15 cellular contexts compared by ENCODE assay signal in the genomic region with DNA sequence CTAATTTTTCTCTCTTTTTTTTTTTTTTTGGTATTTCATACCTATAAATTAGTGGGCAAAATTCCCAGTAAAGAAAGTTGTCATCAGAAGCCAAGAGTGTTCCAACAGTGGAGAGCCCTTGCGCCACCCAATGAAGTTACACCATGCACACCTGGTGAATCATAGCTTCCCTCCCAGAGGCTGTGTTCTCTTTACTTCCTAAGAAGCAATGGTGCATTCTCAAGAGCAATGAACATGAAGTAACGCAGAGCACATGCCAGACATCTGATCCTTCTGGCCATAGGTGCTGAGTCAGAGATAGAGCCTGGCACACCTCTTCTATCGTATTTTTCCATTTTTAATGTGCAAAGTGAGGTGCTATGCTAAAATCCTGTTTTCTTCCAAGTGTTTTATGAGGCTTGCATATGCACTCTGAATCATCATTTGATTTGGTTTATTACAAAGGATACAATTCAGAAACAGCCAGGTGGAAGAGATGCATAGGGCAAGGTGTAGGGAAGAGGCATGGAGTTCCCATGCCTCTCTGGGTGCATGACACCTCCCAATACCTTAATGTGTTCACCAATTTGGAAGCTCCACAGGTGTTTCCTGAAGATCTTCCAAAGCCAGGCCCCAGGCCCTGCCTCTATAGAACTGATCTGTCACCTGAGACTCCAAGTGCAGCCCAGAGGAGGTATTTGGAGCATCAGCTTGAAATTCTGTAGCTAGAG.
A peak's percentile ranks its signal among the peaks of the same experiment; 100 is the strongest.
DNase-seq lines count a peak whose midpoint lies in the region; ATAC-seq and TF ChIP-seq lines count a peak whose summit lies in the region.
"Had no signal": no experiment of that assay in that cellular context is flagged by ENCODE, and none has a peak within 500 bp of the region (broad histone marks: within the 10 kb centered on the region; RNA-seq: fewer than 3 reads in every experiment).

No MANE protein-coding gene starts in this region.

- peaks cover 4% of the 10 kb centered on the region; the same call in 1 of the 2 replicates for H3K27me3 ChIP-seq in IMR-90 (ENCODE audit: control insufficient read depth, insufficient read depth, low read length)

- H3K9me1 ChIP-seq in IMR-90 (ENCODE audit: insufficient read depth, low read length) = no peaks in the 10 kb centered on the region

- H3K14ac ChIP-seq in IMR-90 (replicated peaks; ENCODE audit: low read depth, low read length) = no peak overlapping the region

- H2AK5ac ChIP-seq in IMR-90 (ENCODE audit: low read depth, low read length) = no peak overlapping the region

- WGBS in IMR-90 (ENCODE audit: extremely low coverage in 2 of 2, insufficient read length in 1 of 2), 2 experiments = 71% methylated on average over 1 of the region's 3 CpGs; no CpG with 5 or more reads in 1 of the 2 experiments

- no peaks in the 10 kb centered on the region for H3K9me3 ChIP-seq in IMR-90 (ENCODE audit: control insufficient read depth, insufficient read depth, low read length)
- H3K9me3 ChIP-seq: spleen had no signal

- no peaks in the 10 kb centered on the region for H4K20me1 ChIP-seq in IMR-90 (ENCODE audit: insufficient read depth, low read length)

- CTCF ChIA-PET in IMR-90 (lab: Yijun Ruan, JAX) = interaction anchor here (1.2 kb wide), 1 partner anchor 10 kb away, joined by 3 read pairs; no protein-coding TSS in a partner anchor

- ATAC-seq in IMR-90 (ENCODE audit: low read depth) (no peak), HG03565 (IDR thresholded peaks at IDR 0.05; ENCODE audit: unreplicated experiment) (no peak), HG02610 (IDR thresholded peaks at IDR 0.05; ENCODE audit: unreplicated experiment) (no peak), GM19035 (IDR thresholded peaks at IDR 0.05; ENCODE audit: unreplicated experiment) (no peak)
- ATAC-seq: activated CD4-positive, CD25-positive, alpha-beta regulatory T cell treated with anti-CD3 and anti-CD28 coated beads, Interleukin-2, amount 50 U/mL, for 24 hours; GM23338 had no signal

- TF ChIP-seq RAD21 in IMR-90 (IDR thresholded peaks at IDR 0.05; ENCODE audit: low read length) = no peak

- no peak overlapping the region for H2AK9ac ChIP-seq in IMR-90 (replicated peaks; ENCODE audit: low read depth, low read length, poor library complexity)

- H3K4me1 ChIP-seq in IMR-90 (ENCODE audit: control insufficient read depth, insufficient read depth, low read length) = no peaks in the 10 kb centered on the region

- H3K23ac ChIP-seq in IMR-90 (ENCODE audit: low read depth, low read length) = no peak overlapping the region

- BruUV-seq in IMR-90 (replicated peaks; lab: Mats Ljungman, UMichigan) = no TSS peak

- no peak overlapping the region for H4K8ac ChIP-seq in IMR-90 (ENCODE audit: low read depth in 2 of 2, low read length in 2 of 2)

- H3K18ac ChIP-seq in IMR-90 (ENCODE audit: low read depth, low read length) = no peak overlapping the region

- no peaks in the 10 kb centered on the region for H3K36me3 ChIP-seq in IMR-90 (ENCODE audit: control insufficient read depth, insufficient read depth, low read length)
- H3K36me3 ChIP-seq: spleen had no signal

- no peak overlapping the region for H4K5ac ChIP-seq in IMR-90 (ENCODE audit: low read depth, low read length)

- no peak overlapping the region for H4K91ac ChIP-seq in IMR-90 (ENCODE audit: insufficient read depth, low read depth, low read length)

- no peak overlapping the region for H3K4me2 ChIP-seq in IMR-90 (ENCODE audit: low read depth, low read length)
- H3K4me2 ChIP-seq: GM23338 had no signal

- no peak overlapping the region for H3K4me3 ChIP-seq in IMR-90 (ENCODE audit: insufficient read depth, low read depth, low read length)
- H3K4me3 ChIP-seq: GM23338, spleen had no signal

- TF ChIP-seq POLR2A in IMR-90 (IDR thresholded peaks at IDR 0.05; ENCODE audit: low read depth, low read length) = no peak

- H2BK20ac ChIP-seq in IMR-90 (ENCODE audit: low read depth, low read length) = no peak overlapping the region

- H2BK120ac ChIP-seq in IMR-90 (ENCODE audit: low read depth, low read length) = no peak overlapping the region

- intact Hi-C loops in IMR-90 (cut with micrococcal nuclease) = no loop called here

- in situ Hi-C loops in IMR-90 (cut with MboI; ENCODE audit: low sequenced_read_pairs) = no loop called here

- H3K9ac ChIP-seq in IMR-90 (ENCODE audit: low read depth, low read length) = no peak overlapping the region

- H3K27ac ChIP-seq in IMR-90 (ENCODE audit: insufficient read depth, low read length) = no peak overlapping the region
- H3K27ac ChIP-seq: spleen had no signal

- H2BK5ac ChIP-seq in IMR-90 (ENCODE audit: low read depth, low read length, poor library complexity, severe bottlenecking) = no peak overlapping the region

- no peaks in the 10 kb centered on the region for H3K79me1 ChIP-seq in IMR-90 (ENCODE audit: low read depth in 1 of 2, low read length in 2 of 2)

- TF ChIP-seq CTCF in IMR-90 (conservative IDR thresholded peaks at IDR 0.05; ENCODE audit: low read depth, low read length) = no peak

- DNase-seq in A172 (ENCODE audit: low spot score) (peak; percentile 60), IMR-90 (peak; percentile 34), amniotic epithelial cell (ENCODE audit: low read depth) (peak; percentile 69), islet precursor cell (peak; percentile 45), T-helper 1 cell (no peak)
- DNase-seq: ACHN, activated T-cell treated with anti-CD3 and anti-CD28 coated beads for 4 hours, NCI-H1048, NCI-H774, spleen had no signal

- H3K4ac ChIP-seq in IMR-90 (ENCODE audit: low read depth, low read length) = no peak overlapping the region

- H2AFZ ChIP-seq in IMR-90 (replicated peaks; ENCODE audit: low read length, poor library complexity) = no peak overlapping the region
- H2AFZ ChIP-seq: GM23338 had no signal

- no peak overlapping the region for H2BK15ac ChIP-seq in IMR-90 (ENCODE audit: low read depth, low read length)

- dilution Hi-C loops in IMR-90 (cut with HindIII; ENCODE audit: low sequenced_read_pairs, unreplicated experiment) = no loop called here

- POLR2A ChIA-PET in IMR-90 (lab: Charles Lee; ENCODE audit: unreplicated experiment) = no interaction called here

- no peak overlapping the region for H3K56ac ChIP-seq in IMR-90 (ENCODE audit: extremely low read depth, insufficient read depth, low read length)

TF ChIP-seq in IMR-90, 13 proteins besides CTCF, POLR2A, EP300 and RAD21:
- TF ChIP-seq, protein P1, sequence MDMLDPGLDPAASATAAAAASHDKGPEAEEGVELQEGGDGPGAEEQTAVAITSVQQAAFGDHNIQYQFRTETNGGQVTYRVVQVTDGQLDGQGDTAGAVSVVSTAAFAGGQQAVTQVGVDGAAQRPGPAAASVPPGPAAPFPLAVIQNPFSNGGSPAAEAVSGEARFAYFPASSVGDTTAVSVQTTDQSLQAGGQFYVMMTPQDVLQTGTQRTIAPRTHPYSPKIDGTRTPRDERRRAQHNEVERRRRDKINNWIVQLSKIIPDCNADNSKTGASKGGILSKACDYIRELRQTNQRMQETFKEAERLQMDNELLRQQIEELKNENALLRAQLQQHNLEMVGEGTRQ (IDR thresholded peaks at IDR 0.05; ENCODE audit: low read depth, low read length) = no peak
- TF ChIP-seq MAFK (IDR thresholded peaks at IDR 0.05; ENCODE audit: low read depth, low read length) (no peak), MAZ (IDR thresholded peaks at IDR 0.05; ENCODE audit: borderline replicate concordance, low read depth, low read length) (no peak), RFX5 (IDR thresholded peaks at IDR 0.05; ENCODE audit: low read depth, low read length) (no peak), RCOR1 (IDR thresholded peaks at IDR 0.05; ENCODE audit: insufficient replicate concordance, low read length) (no peak), SMC3 (IDR thresholded peaks at IDR 0.05; ENCODE audit: low read depth, low read length) (no peak)
- TF ChIP-seq, protein P2, sequence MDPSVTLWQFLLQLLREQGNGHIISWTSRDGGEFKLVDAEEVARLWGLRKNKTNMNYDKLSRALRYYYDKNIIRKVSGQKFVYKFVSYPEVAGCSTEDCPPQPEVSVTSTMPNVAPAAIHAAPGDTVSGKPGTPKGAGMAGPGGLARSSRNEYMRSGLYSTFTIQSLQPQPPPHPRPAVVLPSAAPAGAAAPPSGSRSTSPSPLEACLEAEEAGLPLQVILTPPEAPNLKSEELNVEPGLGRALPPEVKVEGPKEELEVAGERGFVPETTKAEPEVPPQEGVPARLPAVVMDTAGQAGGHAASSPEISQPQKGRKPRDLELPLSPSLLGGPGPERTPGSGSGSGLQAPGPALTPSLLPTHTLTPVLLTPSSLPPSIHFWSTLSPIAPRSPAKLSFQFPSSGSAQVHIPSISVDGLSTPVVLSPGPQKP (IDR thresholded peaks at IDR 0.05; ENCODE audit: borderline replicate concordance, low read depth, low read length) = no peak

Comparison
In these comparisons a context has a peak if more than half of its experiments do, and no peak if none do; other contexts are left out.
1. DNase-seq: peak in A172 (single experiment), IMR-90 (single experiment), amniotic epithelial cell (single experiment) and islet precursor cell (single experiment); none in T-helper 1 cell (0 of 5).